Comparison of ENCODE assay signal across 11 cellular contexts in genomic region chr15:67084561-67084960, GRCh38. TPM values are rescaled to one million over a fixed set of nuclear protein-coding genes. Genes with fewer than 3 reads are reported as not detected.
DNase-seq lines count a peak whose midpoint lies in the region; ATAC-seq and TF ChIP-seq lines count a peak whose summit lies in the region.
"Had no signal": no experiment of that assay in that cellular context is flagged by ENCODE, and none has a peak within 500 bp of the region (broad histone marks: within the 10 kb centered on the region; RNA-seq: fewer than 3 reads in every experiment).

No MANE protein-coding gene starts in this region.

- H3K18ac ChIP-seq in mesendoderm (ENCODE audit: low read length): peak overlapping the region; percentile 35

- CTCF ChIA-PET in GM10248 (lab: Yijun Ruan, JAX): interaction anchor here (0.8 to 6.6 kb wide), 4 partner anchors 14 to 32 kb away, joined by 3 to 34 read pairs (median 4); partner anchors contain the start of gene SMAD3

- WGBS in mesendoderm (ENCODE audit: extremely low coverage, insufficient coverage, low lambda C conversion rate): no CpG with 5 or more reads among the region's 7 CpGs

- H3K4me3 ChIP-seq in BLaER1 (no peak overlapping the region), GM23338 (no peak overlapping the region), mesendoderm (ENCODE audit: low read length) (no peak overlapping the region)
- H3K4me3 ChIP-seq: esophagus muscularis mucosa had no signal

- H3K9me3 Mint-ChIP-seq in GM23338: no peaks in the 10 kb centered on the region
- no peaks in the 10 kb centered on the region for H3K9me3 Mint-ChIP-seq in activated T-helper 1 cell treated with anti-CD3 and anti-CD28 coated beads, Interleukin-12 subunit alpha, Interleukin-12 subunit beta, Interleukin-2, Interleukin-4 antibody, amounts not matched to agents 30 ng/mL and 10 ng/mL and 1 ng/mL, durations not matched to agents 14 hours and 24 hours and 36 hours

- H3K4ac ChIP-seq in mesendoderm (ENCODE audit: low read depth, low read length): no peak overlapping the region

- 0 out of 2 replicates have a peak overlapping the region, but pooled peaks have one; percentile 26 for H3K27ac Mint-ChIP-seq in GM23338
- peak overlapping the region; percentile 98 for H3K27ac Mint-ChIP-seq in activated T-helper 1 cell treated with anti-CD3 and anti-CD28 coated beads, Interleukin-12 subunit alpha, Interleukin-12 subunit beta, Interleukin-2, Interleukin-4 antibody, amounts not matched to agents 30 ng/mL and 10 ng/mL and 1 ng/mL, durations not matched to agents 14 hours and 24 hours and 36 hours

- peaks cover 12% of the 10 kb centered on the region for H3K27me3 Mint-ChIP-seq in GM23338 (ENCODE audit: insufficient read depth, low read depth, poor library complexity)
- no peaks in the 10 kb centered on the region for H3K27me3 Mint-ChIP-seq in activated T-helper 1 cell treated with anti-CD3 and anti-CD28 coated beads, Interleukin-12 subunit alpha, Interleukin-12 subunit beta, Interleukin-2, Interleukin-4 antibody, amounts not matched to agents 30 ng/mL and 10 ng/mL and 1 ng/mL, durations not matched to agents 14 hours and 24 hours and 36 hours (ENCODE audit: insufficient read depth)

- no peak overlapping the region for H2BK15ac ChIP-seq in mesendoderm (replicated peaks; ENCODE audit: low read depth)

- POLR2A ChIA-PET in GM10248 (lab: Yijun Ruan, JAX): interaction anchor here (1.1 to 1.3 kb wide), 2 partner anchors 9 to 22 kb away, joined by 3 to 5 read pairs; no protein-coding TSS in a partner anchor

- peaks cover 6% of the 10 kb centered on the region for H3K79me1 ChIP-seq in mesendoderm (ENCODE audit: low read length)

- peaks cover 49% of the 10 kb centered on the region for H3K79me2 ChIP-seq in GM23338 (replicated peaks; ENCODE audit: insufficient read depth)
- peaks cover 12% of the 10 kb centered on the region for H3K79me2 ChIP-seq in mesendoderm (ENCODE audit: control insufficient read depth, insufficient read depth, low read length)

- no peak overlapping the region for H2AFZ ChIP-seq in GM23338

- H3K56ac ChIP-seq in mesendoderm (ENCODE audit: low read length): no peak overlapping the region

- H3K4me3 Mint-ChIP-seq in GM23338: no peak overlapping the region
- peak overlapping the region; percentile 72 for H3K4me3 Mint-ChIP-seq in activated T-helper 1 cell treated with anti-CD3 and anti-CD28 coated beads, Interleukin-12 subunit alpha, Interleukin-12 subunit beta, Interleukin-2, Interleukin-4 antibody, amounts not matched to agents 30 ng/mL and 10 ng/mL and 1 ng/mL, durations not matched to agents 14 hours and 24 hours and 36 hours

- H3K4me1 ChIP-seq in BLaER1 (peaks cover 99% of the 10 kb centered on the region), GM23338 (ENCODE audit: insufficient read depth) (peaks cover 13% of the 10 kb centered on the region; the same call in 1 of the 2 replicates), mesendoderm (ENCODE audit: control insufficient read depth, low read depth, low read length) (peaks cover 35% of the 10 kb centered on the region)

- intact Hi-C loops in activated T-helper 1 cell treated with anti-CD3 and anti-CD28 coated beads, Interleukin-12 subunit alpha, Interleukin-12 subunit beta, Interleukin-2, Interleukin-4 antibody, amounts not matched to agents 30 ng/mL and 10 ng/mL and 1 ng/mL, durations not matched to agents 14 hours and 24 hours and 36 hours (cut with micrococcal nuclease): no loop called here

- H4K8ac ChIP-seq in mesendoderm (ENCODE audit: low read depth, low read length): no peak overlapping the region

- TF ChIP-seq CTCF in GM23338 (conservative IDR thresholded peaks at IDR 0.05; ENCODE audit: low read depth in 2 of 2): no peak
- no peak for TF ChIP-seq CTCF in GM10248 (IDR thresholded peaks at IDR 0.05; ENCODE audit: control extremely low read depth, extremely low read depth, low read depth, missing control alignments)

- no peaks in the 10 kb centered on the region; the same call in 2 of the 3 replicates for H3K36me3 Mint-ChIP-seq in GM23338 (ENCODE audit: low read depth)
- peaks cover 63% of the 10 kb centered on the region for H3K36me3 Mint-ChIP-seq in activated T-helper 1 cell treated with anti-CD3 and anti-CD28 coated beads, Interleukin-12 subunit alpha, Interleukin-12 subunit beta, Interleukin-2, Interleukin-4 antibody, amounts not matched to agents 30 ng/mL and 10 ng/mL and 1 ng/mL, durations not matched to agents 14 hours and 24 hours and 36 hours (ENCODE audit: low read depth)

- no peaks in the 10 kb centered on the region for H3F3A ChIP-seq in GM23338 (replicated peaks; ENCODE audit: low read depth)

- peak overlapping the region; percentile 20 for H2AK5ac ChIP-seq in mesendoderm (ENCODE audit: low read length)

- ATAC-seq in GM23338 (no peak), HG03432 (IDR thresholded peaks at IDR 0.05; ENCODE audit: unreplicated experiment) (no peak), GM21515 (IDR thresholded peaks at IDR 0.05; ENCODE audit: unreplicated experiment) (no peak)

- H3K27ac ChIP-seq in BLaER1 (peak overlapping the region; percentile 66), GM23338 (ENCODE audit: low read depth) (0 out of 2 replicates have a peak overlapping the region, but pooled peaks have one; percentile 36), mesendoderm (ENCODE audit: low read depth, low read length) (no peak overlapping the region)
- H3K27ac ChIP-seq: C4-2B had no signal

- H3K27me3 ChIP-seq in BLaER1 (no peaks in the 10 kb centered on the region), GM23338 (ENCODE audit: insufficient read depth) (no peaks in the 10 kb centered on the region), mesendoderm (ENCODE audit: insufficient read depth, low read length, poor library complexity) (no peaks in the 10 kb centered on the region)
- H3K27me3 ChIP-seq: esophagus muscularis mucosa had no signal

- DNase-seq in GM23338 (ENCODE audit: low spot score) (no peak), mesendoderm (no peak), GM10248 (ENCODE audit: extremely low spot score) (no peak)
- no peak for DNase-seq in activated T-helper 1 cell treated with anti-CD3 and anti-CD28 coated beads, Interleukin-12 subunit alpha, Interleukin-12 subunit beta, Interleukin-2, Interleukin-4 antibody, amounts not matched to agents 30 ng/mL and 10 ng/mL and 1 ng/mL, durations not matched to agents 14 hours and 24 hours and 36 hours (ENCODE audit: low spot score)
- DNase-seq in effector CD8-positive, alpha-beta T cell (lab: John Stamatoyannopoulos, UW): no peak
- DNase-seq: central memory CD4-positive, alpha-beta T cell had no signal

- no peak overlapping the region for H2BK5ac ChIP-seq in mesendoderm (ENCODE audit: low read length)

- H3K9me2 ChIP-seq in GM23338 (ENCODE audit: insufficient read depth): no peaks in the 10 kb centered on the region; the same call in 1 of the 2 replicates

- H3K4me2 ChIP-seq in BLaER1 (peak overlapping the region; percentile 94), GM23338 (no peak overlapping the region), mesendoderm (ENCODE audit: low read length) (no peak overlapping the region)

- H3K9me3 ChIP-seq in BLaER1: no peaks in the 10 kb centered on the region
- H3K9me3 ChIP-seq: esophagus muscularis mucosa had no signal

- H4K20me1 ChIP-seq in BLaER1: peaks cover 91% of the 10 kb centered on the region
- peaks cover 7% of the 10 kb centered on the region; the same call in 1 of the 2 replicates for H4K20me1 ChIP-seq in GM23338 (replicated peaks; ENCODE audit: insufficient read depth)

- H3K9ac ChIP-seq in BLaER1 (peak overlapping the region; percentile 59; the same call in 1 of the 2 replicates), mesendoderm (ENCODE audit: low read length) (no peak overlapping the region)

- H3K36me3 ChIP-seq in BLaER1 (peaks cover 8% of the 10 kb centered on the region), GM23338 (ENCODE audit: insufficient read depth) (no peaks in the 10 kb centered on the region), mesendoderm (ENCODE audit: control insufficient read depth, insufficient read depth, low read length) (no peaks in the 10 kb centered on the region)
- H3K36me3 ChIP-seq: esophagus muscularis mucosa had no signal

- H4K5ac ChIP-seq in mesendoderm (ENCODE audit: low read length): no peak overlapping the region

- H3K23ac ChIP-seq in mesendoderm (ENCODE audit: low read length): peak overlapping the region; percentile 38

- no peak overlapping the region for H2BK120ac ChIP-seq in mesendoderm (ENCODE audit: low read depth, low read length)

- H3K4me1 Mint-ChIP-seq in GM23338: peaks cover 36% of the 10 kb centered on the region
- peaks cover 100% of the 10 kb centered on the region for H3K4me1 Mint-ChIP-seq in activated T-helper 1 cell treated with anti-CD3 and anti-CD28 coated beads, Interleukin-12 subunit alpha, Interleukin-12 subunit beta, Interleukin-2, Interleukin-4 antibody, amounts not matched to agents 30 ng/mL and 10 ng/mL and 1 ng/mL, durations not matched to agents 14 hours and 24 hours and 36 hours (ENCODE audit: low read depth)

TF ChIP-seq in GM23338, 12 proteins besides CTCF, POLR2A, EP300 and RAD21:
- no peak for TF ChIP-seq STAT1 (IDR thresholded peaks at IDR 0.05; ENCODE audit: unreplicated experiment)

RNA-seq across cellular contexts. Expression of gene SMAD3, which starts 19.2 kb away (rescaled TPM):
- total RNA-seq in GM23338 (2014; rRNA removed; shearing (Covaris generic)): 9.0 and 11.6 TPM in 2 replicates
- polyA plus RNA-seq in GM23338 (2016; fragmentation: Nextera tagmentation; extraction: Ambion mirVana): 3.4 and 4.9 TPM in 2 replicates
- total RNA-seq in activated T-helper 1 cell treated with anti-CD3 and anti-CD28 coated beads, Interleukin-12 subunit alpha, Interleukin-12 subunit beta, Interleukin-2, Interleukin-4 antibody, amounts not matched to agents 30 ng/mL and 10 ng/mL and 1 ng/mL, durations not matched to agents 14 hours and 24 hours and 36 hours: 80.2 and 80.4 TPM in 2 replicates
- polyA plus RNA-seq in mesendoderm (2013, experiment 1 of 2): 17.4 TPM
- 16.4 TPM for polyA plus RNA-seq in mesendoderm (2013, experiment 2 of 2)
